Comparison of ENCODE assay signal across 31 cellular contexts in genomic region chr1:66654643-66655042, GRCh38.
"Had no signal": no experiment of that assay in that cellular context is flagged by ENCODE, and none has a peak within 500 bp of the region (broad histone marks: within the 10 kb centered on the region; RNA-seq: fewer than 3 reads in every experiment).

No MANE protein-coding gene starts in this region.

- H3K27ac Mint-ChIP-seq: activated CD4-positive, alpha-beta T cell treated with anti-CD3 and anti-CD28 coated beads for 36 hours; activated CD4-positive, alpha-beta T cell treated with anti-CD3 and anti-CD28 coated beads, Interleukin-2, amount 10 ng/mL, durations not matched to agents 7 days and 5 days; activated CD8-positive, alpha-beta T cell treated with anti-CD3 and anti-CD28 coated beads, Interleukin-2, amount 10 ng/mL, durations not matched to agents 7 days and 5 days; activated naive CD4-positive, alpha-beta T cell treated with anti-CD3 and anti-CD28 coated beads, Interleukin-2, amount 50 U/mL, for 24 hours; activated naive CD8-positive, alpha-beta T cell treated with anti-CD3 and anti-CD28 coated beads, Interleukin-2, amount 10 ng/mL, durations not matched to agents 7 days and 5 days; activated T-cell treated with anti-CD3 and anti-CD28 coated beads, Interleukin-2, amount 50 U/mL, for 24 hours; activated T-helper 2 cell treated with anti-CD3 and anti-CD28 coated beads, Interferon-gamma antibody, Interleukin-2, Interleukin-4, amounts not matched to agents 10 μg/mL and 5 μg/mL and 100 μg/mL, durations not matched to agents 14 hours and 24 hours and 36 hours; T-helper 1 cell treated with Interleukin-12 subunit alpha and Interleukin-12 subunit beta and Interleukin-4 antibody, amounts not matched to agents 30 μg/mL and 1 μg/mL, for 36 hours; T-helper 2 cell treated with Interferon-gamma antibody and Interleukin-4, amounts not matched to agents 5 μg/mL and 100 μg/mL, for 36 hours had no signal

- H3K36me3 Mint-ChIP-seq: activated naive CD4-positive, alpha-beta T cell treated with anti-CD3 and anti-CD28 coated beads, Interleukin-2, amount 50 U/mL, for 24 hours; activated naive CD8-positive, alpha-beta T cell treated with anti-CD3 and anti-CD28 coated beads, Interleukin-2, amount 10 ng/mL, durations not matched to agents 7 days and 5 days had no signal

- H3K9me3 Mint-ChIP-seq: activated CD4-positive, alpha-beta T cell treated with anti-CD3 and anti-CD28 coated beads, Interleukin-2, amount 10 ng/mL, durations not matched to agents 7 days and 5 days; activated naive CD4-positive, alpha-beta T cell treated with anti-CD3 and anti-CD28 coated beads, Interleukin-2, amount 50 U/mL, for 24 hours; activated naive CD8-positive, alpha-beta T cell treated with anti-CD3 and anti-CD28 coated beads, Interleukin-2, amount 10 ng/mL, durations not matched to agents 7 days and 5 days; activated T-cell treated with anti-CD3 and anti-CD28 coated beads, Interleukin-2, amount 50 U/mL, for 24 hours; activated T-helper 2 cell treated with anti-CD3 and anti-CD28 coated beads, Interferon-gamma antibody, Interleukin-2, Interleukin-4, amounts not matched to agents 10 μg/mL and 5 μg/mL and 100 μg/mL, durations not matched to agents 14 hours and 24 hours and 36 hours; T-helper 1 cell treated with Interleukin-12 subunit alpha and Interleukin-12 subunit beta and Interleukin-4 antibody, amounts not matched to agents 30 μg/mL and 1 μg/mL, for 36 hours; T-helper 2 cell treated with Interferon-gamma antibody and Interleukin-4, amounts not matched to agents 5 μg/mL and 100 μg/mL, for 36 hours had no signal

- ATAC-seq: activated CD4-positive, alpha-beta T cell treated with anti-CD3 and anti-CD28 coated beads for 36 hours; activated CD8-positive, alpha-beta T cell treated with anti-CD3 and anti-CD28 coated beads, Interleukin-2, amount 10 ng/mL, durations not matched to agents 7 days and 5 days; PC-3 had no signal

- H3K4me3 ChIP-seq: ascending aorta, cardiac muscle cell, MG63, SJCRH30 had no signal

- H3K9me3 ChIP-seq: ascending aorta, MG63, SJCRH30, SK-N-SH had no signal

- DNase-seq: activated CD4-positive, alpha-beta T cell treated with anti-CD3 and anti-CD28 coated beads for 36 hours; activated CD4-positive, alpha-beta T cell treated with anti-CD3 and anti-CD28 coated beads, Interleukin-2, amount 10 ng/mL, durations not matched to agents 7 days and 5 days; activated CD4-positive, alpha-beta T cell treated with anti-CD3 and anti-CD28 coated beads, Interleukin-2, amount 50 U/mL, for 48 hours; activated CD8-positive, alpha-beta T cell treated with anti-CD3 and anti-CD28 coated beads, Interleukin-2, amount 10 ng/mL, durations not matched to agents 7 days and 5 days; activated gamma-delta T cell; activated naive CD4-positive, alpha-beta T cell treated with Interleukin-2 at 50 U/mL for 16 hours; activated naive CD8-positive, alpha-beta T cell treated with anti-CD3 and anti-CD28 coated beads, Interleukin-2, amount 10 ng/mL, durations not matched to agents 7 days and 5 days; activated T-cell treated with anti-CD3 and anti-CD28 coated beads, Interleukin-2, amount 50 U/mL, for 24 hours; amygdala; Kasumi-1; KG1; MG63; NCI-H1092; NCI-H1436 treated with DMSO at 0.1 percent for 48 hours; NCI-H1694 treated with DMSO at 0.1 percent for 48 hours; NCI-H2029; NCI-H345; NCI-H524 treated with DMSO at 0.1 percent for 48 hours; NCI-H748 treated with DMSO at 0.1 percent for 48 hours; NK-92 treated with Interleukin-12 subunit alpha and Interleukin-12 subunit beta, amount 100 ng/mL, for 24 hours; PC-3; SHP77; SJCRH30; SK-N-SH had no signal

- H3K27me3 ChIP-seq: ascending aorta, cardiac muscle cell, MG63, SJCRH30 had no signal

- H3K4me3 Mint-ChIP-seq: activated CD4-positive, alpha-beta T cell treated with anti-CD3 and anti-CD28 coated beads for 36 hours; activated CD4-positive, alpha-beta T cell treated with anti-CD3 and anti-CD28 coated beads, Interleukin-2, amount 10 ng/mL, durations not matched to agents 7 days and 5 days; activated CD8-positive, alpha-beta T cell treated with anti-CD3 and anti-CD28 coated beads, Interleukin-2, amount 10 ng/mL, durations not matched to agents 7 days and 5 days; activated naive CD4-positive, alpha-beta T cell treated with anti-CD3 and anti-CD28 coated beads, Interleukin-2, amount 50 U/mL, for 24 hours; activated naive CD8-positive, alpha-beta T cell treated with anti-CD3 and anti-CD28 coated beads, Interleukin-2, amount 10 ng/mL, durations not matched to agents 7 days and 5 days; activated T-cell treated with anti-CD3 and anti-CD28 coated beads, Interleukin-2, amount 50 U/mL, for 24 hours; T-helper 1 cell treated with Interleukin-12 subunit alpha and Interleukin-12 subunit beta and Interleukin-4 antibody, amounts not matched to agents 30 μg/mL and 1 μg/mL, for 36 hours; T-helper 2 cell treated with Interferon-gamma antibody and Interleukin-4, amounts not matched to agents 5 μg/mL and 100 μg/mL, for 36 hours had no signal

- H3K4me1 ChIP-seq: ascending aorta, SJCRH30 had no signal

- H3K36me3 ChIP-seq: ascending aorta, cardiac muscle cell, MG63, SJCRH30 had no signal

- H3K4me1 Mint-ChIP-seq: activated CD4-positive, alpha-beta T cell treated with anti-CD3 and anti-CD28 coated beads for 36 hours; activated CD4-positive, alpha-beta T cell treated with anti-CD3 and anti-CD28 coated beads, Interleukin-2, amount 10 ng/mL, durations not matched to agents 7 days and 5 days; activated naive CD4-positive, alpha-beta T cell treated with anti-CD3 and anti-CD28 coated beads, Interleukin-2, amount 50 U/mL, for 24 hours; activated naive CD8-positive, alpha-beta T cell treated with anti-CD3 and anti-CD28 coated beads, Interleukin-2, amount 10 ng/mL, durations not matched to agents 7 days and 5 days had no signal

- H3K27ac ChIP-seq: ascending aorta, cardiac muscle cell, RWPE1, SJCRH30 had no signal
